ENCODE assay signal across 25 cellular contexts in genomic region chr7:340200-340937, GRCh38. TPM values are rescaled to one million over a fixed set of nuclear protein-coding genes. Genes with fewer than 3 reads are reported as not detected.
"Had no signal": no experiment of that assay in that cellular context is flagged by ENCODE, and none has a peak within 500 bp of the region (broad histone marks: within the 10 kb centered on the region; RNA-seq: fewer than 3 reads in every experiment).

No MANE protein-coding gene starts in this region.

- H3K27ac ChIP-seq: breast epithelium, foreskin keratinocyte, parathyroid adenoma, upper lobe of right lung had no signal

- H3K36me3 ChIP-seq: breast epithelium, upper lobe of right lung had no signal

- H3K4me3 ChIP-seq: breast epithelium, lung, upper lobe of right lung had no signal

- H3K4me1 Mint-ChIP-seq: activated CD8-positive, alpha-beta memory T cell treated with anti-CD3 and anti-CD28 coated beads, Interleukin-2, amount 10 ng/mL, durations not matched to agents 7 days and 5 days; activated naive CD8-positive, alpha-beta T cell treated with anti-CD3 and anti-CD28 coated beads, Interleukin-2, amount 50 U/mL, for 24 hours; immature natural killer cell had no signal

- H3K36me3 Mint-ChIP-seq: activated CD4-positive, alpha-beta memory T cell treated with anti-CD3 and anti-CD28 coated beads for 36 hours; activated CD8-positive, alpha-beta memory T cell treated with anti-CD3 and anti-CD28 coated beads, Interleukin-2, amount 10 ng/mL, durations not matched to agents 7 days and 5 days; immature natural killer cell; naive B cell had no signal

- ATAC-seq: activated CD4-positive, alpha-beta T cell treated with anti-CD3 and anti-CD28 coated beads for 36 hours; activated CD8-positive, alpha-beta memory T cell treated with anti-CD3 and anti-CD28 coated beads, Interleukin-2, amount 10 ng/mL, durations not matched to agents 7 days and 5 days; activated naive CD8-positive, alpha-beta T cell treated with anti-CD3 and anti-CD28 coated beads, Interleukin-2, amount 50 U/mL, for 24 hours; foreskin keratinocyte; upper lobe of right lung had no signal

- H3K27me3 Mint-ChIP-seq: activated CD4-positive, alpha-beta memory T cell treated with anti-CD3 and anti-CD28 coated beads for 36 hours; activated CD4-positive, alpha-beta T cell treated with anti-CD3 and anti-CD28 coated beads for 36 hours; activated CD8-positive, alpha-beta memory T cell treated with anti-CD3 and anti-CD28 coated beads, Interleukin-2, amount 10 ng/mL, durations not matched to agents 7 days and 5 days; activated naive CD8-positive, alpha-beta T cell treated with anti-CD3 and anti-CD28 coated beads, Interleukin-2, amount 50 U/mL, for 24 hours; dendritic cell treated with granulocyte-macrophage colony-stimulating factor and Interleukin-4, amounts not matched to agents 40 ng/mL and 50 ng/mL, for 4 days; stimulated activated naive CD8-positive, alpha-beta T cell treated with anti-CD3 and anti-CD28 coated beads, Interleukin-15, Interleukin-2, amounts not matched to agents 100 ng/mL and 50 ng/mL, for 24 hours had no signal

- H3K9me3 Mint-ChIP-seq: activated CD4-positive, alpha-beta memory T cell treated with anti-CD3 and anti-CD28 coated beads for 36 hours; activated naive CD4-positive, alpha-beta T cell treated with anti-CD3 and anti-CD28 coated beads for 36 hours; activated naive CD8-positive, alpha-beta T cell treated with anti-CD3 and anti-CD28 coated beads, Interleukin-2, amount 50 U/mL, for 24 hours; activated T-helper 2 cell treated with anti-CD3 and anti-CD28 coated beads, Interferon-gamma antibody, Interleukin-2, Interleukin-4, amounts not matched to agents 10 μg/mL and 5 μg/mL and 100 μg/mL, durations not matched to agents 14 hours and 24 hours and 36 hours; dendritic cell treated with granulocyte-macrophage colony-stimulating factor and Interleukin-4, amounts not matched to agents 40 ng/mL and 50 ng/mL, for 4 days; immature natural killer cell; naive B cell; stimulated activated naive CD8-positive, alpha-beta T cell treated with anti-CD3 and anti-CD28 coated beads, Interleukin-15, Interleukin-2, amounts not matched to agents 100 ng/mL and 50 ng/mL, for 24 hours had no signal

- H3K9me3 ChIP-seq: breast epithelium, upper lobe of right lung had no signal

- H3K9ac ChIP-seq: parathyroid adenoma had no signal

- H3K27me3 ChIP-seq: breast epithelium, upper lobe of right lung had no signal

- H3K4me3 Mint-ChIP-seq: activated CD4-positive, alpha-beta memory T cell treated with anti-CD3 and anti-CD28 coated beads for 36 hours; activated CD4-positive, alpha-beta T cell treated with anti-CD3 and anti-CD28 coated beads for 36 hours; activated CD8-positive, alpha-beta memory T cell treated with anti-CD3 and anti-CD28 coated beads, Interleukin-2, amount 10 ng/mL, durations not matched to agents 7 days and 5 days; activated naive CD4-positive, alpha-beta T cell treated with anti-CD3 and anti-CD28 coated beads for 36 hours; activated naive CD8-positive, alpha-beta T cell treated with anti-CD3 and anti-CD28 coated beads, Interleukin-2, amount 50 U/mL, for 24 hours; dendritic cell treated with granulocyte-macrophage colony-stimulating factor and Interleukin-4, amounts not matched to agents 40 ng/mL and 50 ng/mL, for 4 days; immature natural killer cell; stimulated activated naive CD8-positive, alpha-beta T cell treated with anti-CD3 and anti-CD28 coated beads, Interleukin-15, Interleukin-2, amounts not matched to agents 100 ng/mL and 50 ng/mL, for 24 hours had no signal

- DNase-seq: activated CD4-positive, alpha-beta memory T cell treated with anti-CD3 and anti-CD28 coated beads for 36 hours; activated CD4-positive, alpha-beta T cell treated with anti-CD3 and anti-CD28 coated beads for 36 hours; activated CD8-positive, alpha-beta memory T cell treated with anti-CD3 and anti-CD28 coated beads, Interleukin-2, amount 10 ng/mL, durations not matched to agents 7 days and 5 days; activated naive CD4-positive, alpha-beta T cell treated with anti-CD3 and anti-CD28 coated beads for 36 hours; activated naive CD8-positive, alpha-beta T cell treated with anti-CD3 and anti-CD28 coated beads, Interleukin-2, amount 50 U/mL, for 24 hours; activated T-cell treated with anti-CD3 and anti-CD28 coated beads, Interleukin-2, amount 50 U/mL, for 1 hour; aorta; cerebellar nuclear complex; effector memory CD4-positive, alpha-beta T cell; foreskin keratinocyte; immature natural killer cell; midbrain; naive B cell; stimulated activated CD4-positive, alpha-beta T cell treated with anti-CD3 and anti-CD28 coated beads, Interleukin-15, amount 100 ng/mL, for 24 hours; T-helper 1 cell; upper lobe of right lung had no signal

- H2AFZ ChIP-seq: parathyroid adenoma had no signal

- H3K4me1 ChIP-seq: foreskin keratinocyte, parathyroid adenoma, upper lobe of right lung had no signal

- H3K27ac Mint-ChIP-seq: activated CD4-positive, alpha-beta memory T cell treated with anti-CD3 and anti-CD28 coated beads for 36 hours; activated CD4-positive, alpha-beta T cell treated with anti-CD3 and anti-CD28 coated beads for 36 hours; activated CD8-positive, alpha-beta memory T cell treated with anti-CD3 and anti-CD28 coated beads, Interleukin-2, amount 10 ng/mL, durations not matched to agents 7 days and 5 days; activated naive CD4-positive, alpha-beta T cell treated with anti-CD3 and anti-CD28 coated beads for 36 hours; activated naive CD8-positive, alpha-beta T cell treated with anti-CD3 and anti-CD28 coated beads, Interleukin-2, amount 50 U/mL, for 24 hours; activated T-helper 2 cell treated with anti-CD3 and anti-CD28 coated beads, Interferon-gamma antibody, Interleukin-2, Interleukin-4, amounts not matched to agents 10 μg/mL and 5 μg/mL and 100 μg/mL, durations not matched to agents 14 hours and 24 hours and 36 hours; dendritic cell treated with granulocyte-macrophage colony-stimulating factor and Interleukin-4, amounts not matched to agents 40 ng/mL and 50 ng/mL, for 4 days; naive B cell; stimulated activated naive CD8-positive, alpha-beta T cell treated with anti-CD3 and anti-CD28 coated beads, Interleukin-15, Interleukin-2, amounts not matched to agents 100 ng/mL and 50 ng/mL, for 24 hours had no signal

- H3K79me2 ChIP-seq: parathyroid adenoma had no signal

RNA-seq across cellular contexts. Expression of gene FOXL3, which starts 50.4 kb away (rescaled TPM):
- total RNA-seq: activated CD4-positive, alpha-beta memory T cell treated with anti-CD3 and anti-CD28 coated beads for 36 hours; activated CD4-positive, alpha-beta T cell treated with anti-CD3 and anti-CD28 coated beads for 36 hours; activated CD8-positive, alpha-beta memory T cell treated with anti-CD3 and anti-CD28 coated beads, Interleukin-2, amount 10 ng/mL, durations not matched to agents 7 days and 5 days; activated naive CD4-positive, alpha-beta T cell treated with anti-CD3 and anti-CD28 coated beads for 36 hours; activated T-helper 2 cell treated with anti-CD3 and anti-CD28 coated beads, Interferon-gamma antibody, Interleukin-2, Interleukin-4, amounts not matched to agents 10 μg/mL and 5 μg/mL and 100 μg/mL, durations not matched to agents 14 hours and 24 hours and 36 hours; aorta; breast epithelium; foreskin keratinocyte; lung; renal cortical epithelial cell; skeletal muscle tissue; temporal lobe; upper lobe of right lung had no signal
- polyA plus RNA-seq: aorta, foreskin keratinocyte, immature natural killer cell, lung had no signal
